Comparison of ENCODE assay signal across 10 cellular contexts in the genomic region with DNA sequence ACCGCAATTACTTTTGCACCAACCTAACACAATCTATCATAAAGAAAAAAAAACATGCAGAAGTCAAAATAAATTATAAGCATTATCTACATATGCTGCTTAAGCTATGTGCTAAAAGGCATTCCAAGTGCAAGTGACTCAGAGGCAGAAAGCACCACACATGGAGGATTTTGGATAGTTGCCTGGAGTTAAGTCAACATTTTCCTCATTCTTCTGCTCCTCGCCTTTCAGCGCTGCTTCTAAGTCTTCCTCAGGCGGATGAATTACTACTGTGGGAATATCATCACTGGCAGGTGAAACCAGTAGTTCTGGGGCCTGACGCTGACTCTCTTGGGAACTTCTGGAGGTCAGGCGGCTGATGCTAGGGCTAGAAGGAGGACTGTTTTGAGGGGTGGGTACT. TPM values are rescaled to one million over a fixed set of nuclear protein-coding genes. Genes with fewer than 3 reads are reported as not detected.
DNase-seq lines count a peak whose midpoint lies in the region; ATAC-seq, FAIRE-seq and TF ChIP-seq lines count a peak whose summit lies in the region.
"Had no signal": no experiment of that assay in that cellular context is flagged by ENCODE, and none has a peak within 500 bp of the region (broad histone marks: within the 10 kb centered on the region; RNA-seq: fewer than 3 reads in every experiment).

No MANE protein-coding gene starts in this region.

- H3K27me3 Mint-ChIP-seq in stimulated activated naive B cell treated with anti-CD40 and anti-IgM and Interleukin-4, amounts not matched to agents 10 μg/mL and 1 μg/mL and 100 μg/mL, for 72 hours: no peaks in the 10 kb centered on the region

- H3K4me3 Mint-ChIP-seq in stimulated activated naive B cell treated with anti-CD40 and anti-IgM and Interleukin-4, amounts not matched to agents 10 μg/mL and 1 μg/mL and 100 μg/mL, for 72 hours: no peak overlapping the region

- no TSS peak for BruUV-seq in endothelial cell of umbilical vein (replicated peaks; lab: Mats Ljungman, UMichigan)

- intact Hi-C loops in endothelial cell of umbilical vein (cut with micrococcal nuclease): loop anchor here (2.0 kb wide), 2 partner anchors 70 to 250 kb away; no protein-coding TSS in a partner anchor

- no peak overlapping the region for H3K9ac ChIP-seq in endothelial cell of umbilical vein (replicated peaks; ENCODE audit: extremely low read depth, insufficient read depth, low read length)

- no peak overlapping the region for H3K27ac Mint-ChIP-seq in stimulated activated naive B cell treated with anti-CD40 and anti-IgM and Interleukin-4, amounts not matched to agents 10 μg/mL and 1 μg/mL and 100 μg/mL, for 72 hours

- no peak for TF ChIP-seq CTCF in endothelial cell of umbilical vein (IDR thresholded peaks at IDR 0.05; ENCODE audit: extremely low read depth in 1 of 2, insufficient read depth in 1 of 2, low read depth in 1 of 2, low read length in 2 of 2)

- no peaks in the 10 kb centered on the region for H3K9me1 ChIP-seq in endothelial cell of umbilical vein (replicated peaks; ENCODE audit: control insufficient read depth, extremely low read depth, insufficient read depth, low read length)

- peaks cover 12% of the 10 kb centered on the region for H3K4me1 ChIP-seq in endothelial cell of umbilical vein (ENCODE audit: control insufficient read depth, extremely low read depth, insufficient read depth, low read length)

- peaks cover 3% of the 10 kb centered on the region for H4K20me1 ChIP-seq in endothelial cell of umbilical vein (replicated peaks; ENCODE audit: control insufficient read depth, extremely low read depth, insufficient read depth, low read length)

- no peaks in the 10 kb centered on the region for H3K27me3 ChIP-seq in endothelial cell of umbilical vein (ENCODE audit: control insufficient read depth in 2 of 2, insufficient read depth in 2 of 2, low read length in 2 of 2)

- no peak overlapping the region for H2AFZ ChIP-seq in endothelial cell of umbilical vein (ENCODE audit: low read depth, low read length)

- peaks cover 35 to 58% of the 10 kb centered on the region in 2 donors for H3K36me3 Mint-ChIP-seq in stimulated activated naive B cell treated with anti-CD40 and anti-IgM and Interleukin-4, amounts not matched to agents 10 μg/mL and 1 μg/mL and 100 μg/mL, for 72 hours

- H3K27ac ChIP-seq in endothelial cell of umbilical vein (ENCODE audit: insufficient read depth, low read depth, low read length): peak overlapping the region; percentile 52

- POLR2A ChIA-PET in endothelial cell of umbilical vein (lab: Charles Lee): interaction anchor here (0.5 kb wide), 1 partner anchor 315 kb away, joined by 3 read pairs; no protein-coding TSS in a partner anchor

- H3K4me2 ChIP-seq in endothelial cell of umbilical vein (ENCODE audit: insufficient read depth, low read length): no peak overlapping the region

- peaks cover 10 to 28% of the 10 kb centered on the region in 2 experiments for H3K36me3 ChIP-seq in endothelial cell of umbilical vein (ENCODE audit: control insufficient read depth in 2 of 2, extremely low read depth in 1 of 2, insufficient read depth in 2 of 2, low read length in 2 of 2)

- FAIRE-seq in endothelial cell of umbilical vein (lab: Jason Lieb, UNC): peak; percentile 78
- FAIRE-seq: K562 had no signal

- no peaks in the 10 kb centered on the region for H3K9me3 Mint-ChIP-seq in stimulated activated naive B cell treated with anti-CD40 and anti-IgM and Interleukin-4, amounts not matched to agents 10 μg/mL and 1 μg/mL and 100 μg/mL, for 72 hours

- TF ChIP-seq POLR2A in endothelial cell of umbilical vein (IDR thresholded peaks at IDR 0.05; ENCODE audit: low read depth, low read length) (no peak), GM18505 (IDR thresholded peaks at IDR 0.05; ENCODE audit: borderline replicate concordance, extremely low read depth, insufficient read depth, insufficient read length) (no peak)

- CTCF ChIA-PET in endothelial cell of umbilical vein (lab: Charles Lee): interaction anchor here (0.7 to 2.9 kb wide), 7 partner anchors 9 to 265 kb away, joined by 3 to 25 read pairs (median 3); no protein-coding TSS in a partner anchor

- no peak overlapping the region for H3K4me3 ChIP-seq in endothelial cell of umbilical vein (replicated peaks in 1 of 3; ENCODE audit: insufficient read depth in 1 of 3, low read depth in 1 of 3, low read length in 3 of 3)
- H3K4me3 ChIP-seq: K562 had no signal

- no peak for ATAC-seq in GM18505 (IDR thresholded peaks at IDR 0.05; ENCODE audit: unreplicated experiment)
- no peak for ATAC-seq in stimulated activated naive B cell treated with anti-CD40 and anti-IgM and Interleukin-4, amounts not matched to agents 10 μg/mL and 1 μg/mL and 100 μg/mL, for 72 hours (replicated peaks)
- ATAC-seq: K562 had no signal

- H3K4me1 Mint-ChIP-seq in stimulated activated naive B cell treated with anti-CD40 and anti-IgM and Interleukin-4, amounts not matched to agents 10 μg/mL and 1 μg/mL and 100 μg/mL, for 72 hours: no peaks in the 10 kb centered on the region

- H3K9me3 ChIP-seq in endothelial cell of umbilical vein (replicated peaks; ENCODE audit: control insufficient read depth, insufficient read depth, low read length): no peaks in the 10 kb centered on the region

- H3K79me2 ChIP-seq in endothelial cell of umbilical vein (ENCODE audit: control insufficient read depth, insufficient read depth, low read length): peaks cover 12% of the 10 kb centered on the region

- peak; percentile 90 for DNase-seq in AG08395 (ENCODE audit: low spot score)
- peak; percentile 95 for DNase-seq in M059J (ENCODE audit: low read depth)
- peak; percentile 96 for DNase-seq in endothelial cell of umbilical vein (ENCODE audit: low read depth, low spot score)
- DNase-seq in middle frontal gyrus (ENCODE audit: extremely low spot score, low spot score): peak; percentile 40
- DNase-seq in CD1c-positive myeloid dendritic cell (ENCODE audit: extremely low spot score): no peak
- no peak for DNase-seq in stimulated activated naive B cell treated with anti-CD40 and anti-IgM and Interleukin-4, amounts not matched to agents 10 μg/mL and 1 μg/mL and 100 μg/mL, for 72 hours
- DNase-seq in NCI-H1694 treated with DMSO at 0.1 percent for 48 hours (lab: John Stamatoyannopoulos, UW): no peak
- DNase-seq: SHP77 had no signal

- dilution Hi-C loops in endothelial cell of umbilical vein (cut with MboI; ENCODE audit: extremely low pct_ligation_motif_present, low sequenced_read_pairs): no loop called here

TF ChIP-seq in endothelial cell of umbilical vein, 7 proteins besides CTCF, POLR2A, EP300 and RAD21:
- TF ChIP-seq GATA2 (IDR thresholded peaks at IDR 0.05; ENCODE audit: insufficient read depth, insufficient read length, low read depth, low read length): no peak
- TF ChIP-seq POLR2AphosphoS5 (IDR thresholded peaks at IDR 0.05; ENCODE audit: insufficient read depth, low read depth, low read length): peak; percentile 33
- TF ChIP-seq, protein P1, sequence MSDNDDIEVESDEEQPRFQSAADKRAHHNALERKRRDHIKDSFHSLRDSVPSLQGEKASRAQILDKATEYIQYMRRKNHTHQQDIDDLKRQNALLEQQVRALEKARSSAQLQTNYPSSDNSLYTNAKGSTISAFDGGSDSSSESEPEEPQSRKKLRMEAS (IDR thresholded peaks at IDR 0.05; ENCODE audit: insufficient read depth, insufficient read length): no peak
- TF ChIP-seq FOS (IDR thresholded peaks at IDR 0.05; ENCODE audit: borderline replicate concordance, insufficient read depth, low read length): peak; percentile 41
- peak; percentile 32 for TF ChIP-seq JUN (IDR thresholded peaks at IDR 0.05; ENCODE audit: borderline replicate concordance, insufficient read depth, insufficient read length, low read depth)

RNA-seq across cellular contexts. Expression of a gene that starts 53.1 kb away (rescaled TPM):
- 31.4 and 50.1 TPM in 2 replicates for total RNA-seq in M059J (2014; rRNA removed; shearing (Covaris generic))
- 50.9 and 58.6 TPM in 2 replicates for total RNA-seq in endothelial cell of umbilical vein
- polyA plus RNA-seq in endothelial cell of umbilical vein: 7.0 and 7.8 TPM in 2 replicates
- polyA plus RNA-seq in endothelial cell of umbilical vein (2011; cell fraction: cytosol; rRNA removed): 4.5 and 4.8 TPM in 2 replicates
- 42.4 and 58.2 TPM in 2 replicates for polyA plus RNA-seq in endothelial cell of umbilical vein (2011; cell fraction: nucleus; rRNA removed)
- polyA plus RNA-seq in endothelial cell of umbilical vein (2012): 20.5 and 24.2 TPM in 2 replicates
- 38.8 and 42.5 TPM in 2 replicates for polyA minus RNA-seq in endothelial cell of umbilical vein
- polyA minus RNA-seq in endothelial cell of umbilical vein (2011; cell fraction: cytosol; rRNA and poly(A)+ RNA removed): 25.2 TPM
- 108 and 157 TPM in 2 replicates for polyA minus RNA-seq in endothelial cell of umbilical vein (2011; cell fraction: nucleus; rRNA and poly(A)+ RNA removed)

Comparison
In these comparisons a context has a peak if more than half of its experiments do, and no peak if none do; other contexts are left out.
1. DNase-seq: peak in AG08395 (single experiment), M059J (single experiment), endothelial cell of umbilical vein (single experiment) and middle frontal gyrus (single experiment); none in CD1c-positive myeloid dendritic cell (single experiment), stimulated activated naive B cell treated with anti-CD40 and anti-IgM and Interleukin-4, amounts not matched to agents 10 μg/mL and 1 μg/mL and 100 μg/mL, for 72 hours (single experiment) and NCI-H1694 treated with DMSO at 0.1 percent for 48 hours (single experiment).